In the genomic region with DNA sequence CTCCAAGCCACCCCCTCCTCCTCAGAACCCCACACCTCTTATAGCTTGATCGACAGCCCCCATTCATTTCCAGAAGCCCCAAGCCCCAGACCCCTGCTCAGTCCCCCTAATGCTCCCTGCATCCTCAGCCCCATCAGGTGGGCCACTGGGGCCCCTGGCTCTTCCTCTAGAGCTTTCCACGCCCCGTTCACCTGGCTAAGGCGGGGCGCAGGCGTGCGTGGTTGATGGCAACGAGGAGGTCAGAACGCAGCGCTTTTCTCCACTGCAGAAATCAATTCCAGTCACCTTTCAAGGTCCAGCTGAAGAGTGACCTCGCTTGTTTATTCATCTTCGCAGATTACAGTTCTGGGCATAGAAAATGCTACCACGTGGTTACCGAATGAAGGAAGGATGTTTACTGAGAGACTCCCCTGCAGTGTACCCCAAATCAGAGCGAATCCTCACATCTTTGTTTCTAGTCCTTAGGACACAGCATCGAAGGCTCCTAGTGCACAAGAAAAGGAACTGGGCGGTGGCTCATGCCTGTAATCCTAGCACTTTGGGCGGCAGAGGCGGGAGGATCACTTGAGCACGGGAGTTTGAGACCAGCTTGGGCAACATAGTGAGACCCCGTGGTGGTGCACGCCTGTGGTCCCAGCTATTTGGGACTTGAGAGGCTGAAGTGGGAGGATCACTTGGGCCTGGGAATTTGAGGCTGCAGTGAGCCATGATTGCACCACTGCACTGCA, we compare ENCODE assay signal across 2 cellular contexts.
TF ChIP-seq lines count a peak whose summit lies in the region.

No MANE protein-coding gene starts in this region.

TF ChIP-seq in SK-N-SH, 30 proteins besides CTCF, POLR2A, EP300 and RAD21 (continued from another document):
- TF ChIP-seq REST (IDR thresholded peaks at IDR 0.05; ENCODE audit: low read depth, low read length) (no peak), SIN3A (IDR thresholded peaks at IDR 0.05; ENCODE audit: borderline replicate concordance, low read depth, low read length) (no peak), RFX5 (IDR thresholded peaks at IDR 0.05; ENCODE audit: low read length) (no peak), TEAD4 (IDR thresholded peaks at IDR 0.05; ENCODE audit: borderline replicate concordance, insufficient read depth) (no peak), FOSL2 (IDR thresholded peaks at IDR 0.05; ENCODE audit: borderline replicate concordance, low read depth) (no peak), YY1 (IDR thresholded peaks at IDR 0.05; ENCODE audit: low read depth) (no peak), FOXJ3 (CRISPR knock-in tag; IDR thresholded peaks at IDR 0.05) (no peak), TCF12 (IDR thresholded peaks at IDR 0.05) (no peak), ELF1 (IDR thresholded peaks at IDR 0.05) (no peak), CHD2 (IDR thresholded peaks at IDR 0.05; ENCODE audit: low read length, partially characterized antibody) (no peak), RCOR1 (IDR thresholded peaks at IDR 0.05; ENCODE audit: low read length) (no peak), POLR2AphosphoS5 (IDR thresholded peaks at IDR 0.05; ENCODE audit: low read depth, low read length) (no peak), GABPA (IDR thresholded peaks at IDR 0.05; ENCODE audit: low read depth) (no peak)
- TF ChIP-seq, protein P1, sequence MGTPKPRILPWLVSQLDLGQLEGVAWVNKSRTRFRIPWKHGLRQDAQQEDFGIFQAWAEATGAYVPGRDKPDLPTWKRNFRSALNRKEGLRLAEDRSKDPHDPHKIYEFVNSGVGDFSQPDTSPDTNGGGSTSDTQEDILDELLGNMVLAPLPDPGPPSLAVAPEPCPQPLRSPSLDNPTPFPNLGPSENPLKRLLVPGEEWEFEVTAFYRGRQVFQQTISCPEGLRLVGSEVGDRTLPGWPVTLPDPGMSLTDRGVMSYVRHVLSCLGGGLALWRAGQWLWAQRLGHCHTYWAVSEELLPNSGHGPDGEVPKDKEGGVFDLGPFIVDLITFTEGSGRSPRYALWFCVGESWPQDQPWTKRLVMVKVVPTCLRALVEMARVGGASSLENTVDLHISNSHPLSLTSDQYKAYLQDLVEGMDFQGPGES (IDR thresholded peaks at IDR 0.05; ENCODE audit: low read depth, low read length) = no peak

TF ChIP-seq in SK-N-SH treated with all-trans-retinoic acid at 6 μM for 48 hours, 23 proteins besides CTCF, POLR2A, EP300 and RAD21 (continued from another document):
- TF ChIP-seq, protein P2, sequence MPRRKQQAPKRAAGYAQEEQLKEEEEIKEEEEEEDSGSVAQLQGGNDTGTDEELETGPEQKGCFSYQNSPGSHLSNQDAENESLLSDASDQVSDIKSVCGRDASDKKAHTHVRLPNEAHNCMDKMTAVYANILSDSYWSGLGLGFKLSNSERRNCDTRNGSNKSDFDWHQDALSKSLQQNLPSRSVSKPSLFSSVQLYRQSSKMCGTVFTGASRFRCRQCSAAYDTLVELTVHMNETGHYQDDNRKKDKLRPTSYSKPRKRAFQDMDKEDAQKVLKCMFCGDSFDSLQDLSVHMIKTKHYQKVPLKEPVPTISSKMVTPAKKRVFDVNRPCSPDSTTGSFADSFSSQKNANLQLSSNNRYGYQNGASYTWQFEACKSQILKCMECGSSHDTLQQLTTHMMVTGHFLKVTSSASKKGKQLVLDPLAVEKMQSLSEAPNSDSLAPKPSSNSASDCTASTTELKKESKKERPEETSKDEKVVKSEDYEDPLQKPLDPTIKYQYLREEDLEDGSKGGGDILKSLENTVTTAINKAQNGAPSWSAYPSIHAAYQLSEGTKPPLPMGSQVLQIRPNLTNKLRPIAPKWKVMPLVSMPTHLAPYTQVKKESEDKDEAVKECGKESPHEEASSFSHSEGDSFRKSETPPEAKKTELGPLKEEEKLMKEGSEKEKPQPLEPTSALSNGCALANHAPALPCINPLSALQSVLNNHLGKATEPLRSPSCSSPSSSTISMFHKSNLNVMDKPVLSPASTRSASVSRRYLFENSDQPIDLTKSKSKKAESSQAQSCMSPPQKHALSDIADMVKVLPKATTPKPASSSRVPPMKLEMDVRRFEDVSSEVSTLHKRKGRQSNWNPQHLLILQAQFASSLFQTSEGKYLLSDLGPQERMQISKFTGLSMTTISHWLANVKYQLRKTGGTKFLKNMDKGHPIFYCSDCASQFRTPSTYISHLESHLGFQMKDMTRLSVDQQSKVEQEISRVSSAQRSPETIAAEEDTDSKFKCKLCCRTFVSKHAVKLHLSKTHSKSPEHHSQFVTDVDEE (CRISPR knock-in tag; IDR thresholded peaks at IDR 0.05) = no peak
- TF ChIP-seq ZC3H10 (CRISPR knock-in tag; IDR thresholded peaks at IDR 0.05) (no peak), CSDC2 (CRISPR knock-in tag; IDR thresholded peaks at IDR 0.05) (no peak), SNAI2 (CRISPR knock-in tag; IDR thresholded peaks at IDR 0.05) (no peak), PPARA (CRISPR knock-in tag; IDR thresholded peaks at IDR 0.05; ENCODE audit: borderline replicate concordance) (no peak)
TF ChIP-seq in SK-N-SH treated with all-trans-retinoic acid at 6 μM for 48 hours: peak in this region for 0.
